In genomic region chr19:5621945-5622464, GRCh38 we compare ENCODE assay signal across 6 cellular contexts. TPM values are rescaled to one million over a fixed set of nuclear protein-coding genes. Genes with fewer than 3 reads are reported as not detected.
DNase-seq lines count a peak whose midpoint lies in the region; ATAC-seq and TF ChIP-seq lines count a peak whose summit lies in the region.

No MANE protein-coding gene starts in this region.

- peak overlapping the region; percentile 82 for H3K27ac ChIP-seq in CD4-positive, alpha-beta T cell (ENCODE audit: low read depth, low read length)
- peak overlapping the region; percentile 81 for H3K27ac ChIP-seq in SU-DHL-6 (ENCODE audit: low read depth, low read length)

- CTCF ChIA-PET in CD4-positive, alpha-beta T cell (lab: Charles Lee), result interaction anchor here (0.7 to 1.9 kb wide), 5 partner anchors 65 to 491 kb away, joined by 3 to 7 read pairs (median 6); partner anchors contain the start of genes CATSPERD, LONP1 and RPL36

- intact Hi-C loops in CD4-positive, alpha-beta T cell (cut with DNase I, micrococcal nuclease), result loop anchor here (2.0 to 10.0 kb wide), 5 partner anchors 59 to 1217 kb away; partner anchors contain the start of genes DUS3L (in 2 of the 2), CHAF1A (in 1 of the 2), HSD11B1L (in 1 of the 2) and MICOS13 (in 1 of the 2)

- H3K9me3 Mint-ChIP-seq in CD4-positive, alpha-beta T cell, result no peaks in the 10 kb centered on the region

- peaks cover 15% of the 10 kb centered on the region for H4K20me1 ChIP-seq in SU-DHL-6 (ENCODE audit: low read depth, low read length)

- TF ChIP-seq CTCF in CD4-positive, alpha-beta T cell (IDR thresholded peaks at IDR 0.05), result no peak
- no peak for TF ChIP-seq CTCF in SU-DHL-6 (IDR thresholded peaks at IDR 0.05; ENCODE audit: insufficient read depth, low read length, poor library complexity, severe bottlenecking)
- no peak for TF ChIP-seq CTCF in fibroblast of mammary gland (conservative IDR thresholded peaks at IDR 0.05; ENCODE audit: control insufficient read depth, insufficient read depth, low read depth, low read length)

- H3K9ac ChIP-seq in SU-DHL-6 (ENCODE audit: low read length), result peak overlapping the region; percentile 95

- POLR2A ChIA-PET in CD4-positive, alpha-beta T cell (lab: Charles Lee), result interaction anchor here (0.6 to 4.0 kb wide), 23 partner anchors 8 to 1150 kb away, joined by 3 to 51 read pairs (median 5); partner anchors contain the start of genes CATSPERD, DUS3L, FEM1A and HDGFL2

- H3K27me3 Mint-ChIP-seq in CD4-positive, alpha-beta T cell, result no peaks in the 10 kb centered on the region

- no peak for ATAC-seq in CD4-positive, alpha-beta T cell (ENCODE audit: poor library complexity)
- ATAC-seq in GM21526 (IDR thresholded peaks at IDR 0.05; ENCODE audit: low FRiP score, unreplicated experiment), result no peak

- H3K4me3 Mint-ChIP-seq in CD4-positive, alpha-beta T cell, result peak overlapping the region; percentile 99

- H3K27me3 ChIP-seq in CD4-positive, alpha-beta T cell (ENCODE audit: control insufficient read depth, insufficient read depth, low read length), result no peaks in the 10 kb centered on the region
- no peaks in the 10 kb centered on the region for H3K27me3 ChIP-seq in SU-DHL-6 (ENCODE audit: low read length)

- H2AFZ ChIP-seq in SU-DHL-6 (ENCODE audit: low read depth, low read length, severe bottlenecking), result peak overlapping the region; percentile 72

- H3K4me3 ChIP-seq in SU-DHL-6 (ENCODE audit: insufficient read depth, low read length, poor library complexity, severe bottlenecking) (peak overlapping the region; percentile 89), fibroblast of mammary gland (ENCODE audit: control insufficient read depth, low read depth, low read length) (peak overlapping the region; percentile 97)

- peak overlapping the region; percentile 86 for H3K4me2 ChIP-seq in SU-DHL-6 (ENCODE audit: low read depth, low read length, poor library complexity, severe bottlenecking)

- H3K36me3 ChIP-seq in SU-DHL-6 (ENCODE audit: low read length), result peaks cover 36% of the 10 kb centered on the region

- H3K79me2 ChIP-seq in SU-DHL-6 (ENCODE audit: insufficient read depth, low read length), result peaks cover 97% of the 10 kb centered on the region

- H3K27ac Mint-ChIP-seq in CD4-positive, alpha-beta T cell, result peak overlapping the region; percentile 98

- peaks cover 93% of the 10 kb centered on the region for H3K36me3 Mint-ChIP-seq in CD4-positive, alpha-beta T cell (ENCODE audit: low read depth)

- H3K9me2 ChIP-seq in SU-DHL-6 (replicated peaks; ENCODE audit: insufficient read depth, low read length), result no peaks in the 10 kb centered on the region

- peaks cover 84% of the 10 kb centered on the region for H3K4me1 Mint-ChIP-seq in CD4-positive, alpha-beta T cell (ENCODE audit: low read depth)

- no peaks in the 10 kb centered on the region for H3K9me3 ChIP-seq in CD4-positive, alpha-beta T cell (ENCODE audit: control insufficient read depth, low read length)
- H3K9me3 ChIP-seq in SU-DHL-6 (ENCODE audit: insufficient read depth, low read length), result no peaks in the 10 kb centered on the region

- DNase-seq in CD4-positive, alpha-beta T cell, result peak in 4 of 10 experiments; percentile 13 to 36 (median 16)
- DNase-seq in fibroblast of mammary gland (ENCODE audit: low read depth) (no peak), DMS153 treated with DMSO at 0.1 percent for 48 hours (lab: John Stamatoyannopoulos, UW; ENCODE audit: unreplicated experiment) (no peak)
- peak; percentile 36 for DNase-seq in stimulated activated CD4-positive, alpha-beta T cell treated with anti-CD3 and anti-CD28 coated beads, Interleukin-4, amount 100 ng/mL, for 24 hours

- H3F3A ChIP-seq in SU-DHL-6 (ENCODE audit: insufficient read depth), result no peaks in the 10 kb centered on the region

RNA-seq across cellular contexts. Expression of gene SAFB2, which starts 0.6 kb away (rescaled TPM):
- total RNA-seq in CD4-positive, alpha-beta T cell, result 100 to 1,000 TPM; 238 to 246 TPM

RNA-seq across cellular contexts. Expression of gene SAFB, which starts 0.9 kb away (rescaled TPM):
- total RNA-seq in CD4-positive, alpha-beta T cell, result 100 to 1,000 TPM; 195 to 200 TPM

RNA-seq across cellular contexts. Expression of gene TINCR, which starts 54.3 kb away (rescaled TPM):
- 1 to 10 TPM in 1 of 2 experiments, under 1 TPM in 1; 0.74 to 1.6 TPM for total RNA-seq in CD4-positive, alpha-beta T cell

RNA-seq across cellular contexts. Expression of gene MICOS13, which starts 58.3 kb away (rescaled TPM):
- total RNA-seq in CD4-positive, alpha-beta T cell, result 10 to 100 TPM; 21.7 to 23.0 TPM

RNA-seq across cellular contexts. Expression of gene HSD11B1L, which starts 58.8 kb away (rescaled TPM):
- total RNA-seq in CD4-positive, alpha-beta T cell, result 1 to 10 TPM; 2.4 to 2.9 TPM
